In the genomic region with DNA sequence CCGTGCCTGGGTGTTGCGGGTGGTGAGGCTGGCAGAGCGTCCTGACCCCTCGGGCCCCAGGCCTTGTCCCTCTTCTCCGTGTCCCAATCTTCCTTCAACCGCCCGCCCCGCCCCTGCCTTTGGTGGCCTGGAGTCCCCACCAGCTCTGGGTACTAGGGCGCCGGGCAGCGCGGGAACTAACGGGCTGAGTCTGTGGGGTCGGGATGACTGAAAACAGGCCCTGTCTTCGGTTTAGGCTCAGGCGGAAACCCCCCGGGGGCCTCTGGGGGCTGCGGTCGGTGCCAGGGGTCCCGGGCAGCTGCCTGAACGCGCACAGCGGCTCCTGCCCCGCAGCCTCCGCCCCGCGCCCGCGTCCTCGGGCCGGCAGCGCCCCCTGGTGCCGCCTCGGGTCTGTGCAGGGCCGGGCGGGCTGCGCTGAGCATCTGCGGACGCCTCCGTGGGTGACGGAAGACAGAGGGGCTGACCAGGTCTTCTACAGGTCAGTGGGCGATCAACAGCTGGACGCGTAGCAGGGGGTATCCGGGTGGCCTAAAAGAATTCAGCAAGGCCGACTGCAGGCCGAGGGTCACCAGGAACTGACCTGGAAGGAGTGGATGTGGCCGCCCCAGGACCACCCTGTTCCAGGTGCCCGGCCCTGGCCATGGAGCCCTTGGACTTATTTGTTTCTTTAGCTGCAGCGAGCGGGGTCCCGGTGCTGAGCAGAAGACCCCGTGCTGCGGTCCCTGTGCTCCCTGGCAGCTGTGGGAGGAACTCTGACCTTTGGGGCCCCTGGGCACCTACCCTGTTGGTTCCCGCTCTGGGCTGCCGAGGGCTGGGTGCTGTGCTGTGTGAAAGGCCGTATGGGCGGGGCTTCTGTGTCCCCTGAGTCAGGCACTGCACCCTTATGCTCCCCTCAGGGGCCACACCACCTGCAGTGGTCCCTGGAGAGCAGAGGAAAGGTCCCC, we compare ENCODE assay signal across 8 cellular contexts.
A peak's percentile ranks its signal among the peaks of the same experiment; 100 is the strongest.
DNase-seq lines count a peak whose midpoint lies in the region; ATAC-seq and TF ChIP-seq lines count a peak whose summit lies in the region.
"Not testable (repeated sequence)": the region's sequence is repeated elsewhere in the genome, so short reads cannot be mapped to it uniquely, and the experiment has no call there.

No MANE protein-coding gene starts in this region.

- ATAC-seq in GM18861 (IDR thresholded peaks at IDR 0.05; ENCODE audit: unreplicated experiment) (peak; percentile 70), HG03565 (IDR thresholded peaks at IDR 0.05; ENCODE audit: unreplicated experiment) (peak; percentile 74)

- not testable (repeated sequence) for H3K27ac ChIP-seq in 22Rv1, cardiac muscle cell

- H3K9me3 Mint-ChIP-seq in HFFc6; T-helper 2 cell treated with Interferon-gamma antibody and Interleukin-4, amounts not matched to agents 5 μg/mL and 100 μg/mL, for 36 hours; activated naive CD8-positive, alpha-beta T cell treated with anti-CD3 and anti-CD28 coated beads for 36 hours; osteocyte (ENCODE audit: unreplicated experiment): not testable (repeated sequence)

- not testable (repeated sequence) for DNase-seq in HFFc6
- peak; percentile 66 for DNase-seq in T-helper 2 cell treated with Interferon-gamma antibody and Interleukin-4, amounts not matched to agents 5 μg/mL and 100 μg/mL, for 36 hours (ENCODE audit: low spot score)
- DNase-seq in activated naive CD8-positive, alpha-beta T cell treated with anti-CD3 and anti-CD28 coated beads for 36 hours = peak; percentile 58
- peak; percentile 7 to 27 for DNase-seq in cardiac muscle cell (ENCODE audit: low read depth in 1 of 2, low spot score in 1 of 2)
- DNase-seq in osteocyte (ENCODE audit: extremely low spot score, unreplicated experiment) = peak; percentile 81

- peak; percentile 60 for TF ChIP-seq CTCF in 22Rv1 (IDR thresholded peaks at IDR 0.05)
- peak; percentile 73 for TF ChIP-seq CTCF in HFFc6 (IDR thresholded peaks at IDR 0.05)
- TF ChIP-seq CTCF in cardiac muscle cell (IDR thresholded peaks at IDR 0.05; ENCODE audit: low read depth, low read length) = peak; percentile 37
- peak; percentile 59 for TF ChIP-seq CTCF in osteocyte (IDR thresholded peaks at IDR 0.05)

- H3K4me1 Mint-ChIP-seq in HFFc6 (ENCODE audit: low read depth); T-helper 2 cell treated with Interferon-gamma antibody and Interleukin-4, amounts not matched to agents 5 μg/mL and 100 μg/mL, for 36 hours (ENCODE audit: low read depth); activated naive CD8-positive, alpha-beta T cell treated with anti-CD3 and anti-CD28 coated beads for 36 hours; osteocyte (ENCODE audit: unreplicated experiment): not testable (repeated sequence)

- H3K9me3 ChIP-seq in cardiac muscle cell (ENCODE audit: low read depth) = not testable (repeated sequence)

- not testable (repeated sequence) for H3K4me3 ChIP-seq in cardiac muscle cell

- H3K4me1 ChIP-seq in cardiac muscle cell (ENCODE audit: low read depth) = not testable (repeated sequence)

- not testable (repeated sequence) for H3K36me3 ChIP-seq in cardiac muscle cell

- H3K27me3 ChIP-seq in cardiac muscle cell = peaks cover 37% of the 10 kb centered on the region

- H3K27me3 Mint-ChIP-seq in HFFc6 (ENCODE audit: insufficient read depth) = peaks cover 31% of the 10 kb centered on the region
- peaks cover 36% of the 10 kb centered on the region for H3K27me3 Mint-ChIP-seq in T-helper 2 cell treated with Interferon-gamma antibody and Interleukin-4, amounts not matched to agents 5 μg/mL and 100 μg/mL, for 36 hours (ENCODE audit: low read depth)
- peaks cover 50% of the 10 kb centered on the region for H3K27me3 Mint-ChIP-seq in activated naive CD8-positive, alpha-beta T cell treated with anti-CD3 and anti-CD28 coated beads for 36 hours
- peaks cover 44% of the 10 kb centered on the region for H3K27me3 Mint-ChIP-seq in osteocyte (ENCODE audit: unreplicated experiment)

- H3K4me3 Mint-ChIP-seq in HFFc6; activated naive CD8-positive, alpha-beta T cell treated with anti-CD3 and anti-CD28 coated beads for 36 hours; osteocyte (ENCODE audit: unreplicated experiment): not testable (repeated sequence)
- peak overlapping the region; percentile 34 for H3K4me3 Mint-ChIP-seq in T-helper 2 cell treated with Interferon-gamma antibody and Interleukin-4, amounts not matched to agents 5 μg/mL and 100 μg/mL, for 36 hours

- H3K27ac Mint-ChIP-seq in HFFc6; T-helper 2 cell treated with Interferon-gamma antibody and Interleukin-4, amounts not matched to agents 5 μg/mL and 100 μg/mL, for 36 hours; activated naive CD8-positive, alpha-beta T cell treated with anti-CD3 and anti-CD28 coated beads for 36 hours; osteocyte (ENCODE audit: unreplicated experiment): not testable (repeated sequence)

- not testable (repeated sequence) for H3K36me3 Mint-ChIP-seq in HFFc6 (ENCODE audit: low read depth); T-helper 2 cell treated with Interferon-gamma antibody and Interleukin-4, amounts not matched to agents 5 μg/mL and 100 μg/mL, for 36 hours (ENCODE audit: low read depth); activated naive CD8-positive, alpha-beta T cell treated with anti-CD3 and anti-CD28 coated beads for 36 hours; osteocyte (ENCODE audit: unreplicated experiment)
